In the genomic region with DNA sequence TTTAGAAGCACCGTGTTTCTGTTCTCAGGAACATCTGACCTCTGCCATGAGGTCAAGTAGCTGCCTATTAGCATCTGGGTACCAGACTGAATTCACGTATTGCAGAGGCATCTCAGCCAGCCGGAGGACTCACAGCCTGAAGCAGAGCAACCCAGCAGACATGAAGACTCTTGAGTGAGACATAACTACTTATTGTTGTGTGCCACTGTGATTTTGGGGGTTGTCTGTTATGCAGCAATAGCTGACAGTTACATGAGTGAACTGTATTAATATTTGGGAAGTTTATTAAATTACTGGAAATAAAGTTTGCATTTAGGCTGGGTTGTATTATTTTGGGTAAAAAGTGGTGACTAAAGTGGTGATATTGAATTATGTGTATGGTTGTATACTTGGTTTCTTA, we compare ENCODE assay signal across 22 cellular contexts. TPM values are rescaled to one million over a fixed set of nuclear protein-coding genes. Genes with fewer than 3 reads are reported as not detected.
"Had no signal": no experiment of that assay in that cellular context is flagged by ENCODE, and none has a peak within 500 bp of the region (broad histone marks: within the 10 kb centered on the region; RNA-seq: fewer than 3 reads in every experiment).

No MANE protein-coding gene starts in this region.

- H3K9me3 ChIP-seq: SK-N-SH had no signal

- H3K9ac ChIP-seq: SK-N-SH had no signal

- DNase-seq: IMR-90, KG1, MG63, NCI-H1092, NCI-H1105 treated with DMSO at 0.1 percent for 48 hours, NCI-H1417 treated with DMSO at 0.1 percent for 48 hours, NCI-H146, NCI-H1694 treated with DMSO at 0.1 percent for 48 hours, NCI-H1930, NCI-H2081, NCI-H2107, NCI-H345, NCI-H446 treated with DMSO at 0.1 percent for 48 hours, NCI-H510A treated with DMSO at 0.1 percent for 48 hours, NCI-H526, Right ventricle myocardium superior, RPMI8226, SIG-M5, SK-N-SH, T-helper 1 cell had no signal

- H3K4me3 ChIP-seq: MG63, SJSA1 had no signal

- H3K27ac ChIP-seq: SJSA1 had no signal

- H3K36me3 ChIP-seq: MG63, SJSA1 had no signal

- H3K4me2 ChIP-seq: SK-N-SH had no signal

- H3K27me3 ChIP-seq: MG63 had no signal

RNA-seq across cellular contexts. Expression of a gene that starts 1.3 kb away (rescaled TPM):
- total RNA-seq: HT-29, IMR-90, Right ventricle myocardium superior, SJSA1 had no signal
- polyA plus RNA-seq: IMR-90 had no signal
